Comparison of ENCODE assay signal across 2 cellular contexts in the genomic region with DNA sequence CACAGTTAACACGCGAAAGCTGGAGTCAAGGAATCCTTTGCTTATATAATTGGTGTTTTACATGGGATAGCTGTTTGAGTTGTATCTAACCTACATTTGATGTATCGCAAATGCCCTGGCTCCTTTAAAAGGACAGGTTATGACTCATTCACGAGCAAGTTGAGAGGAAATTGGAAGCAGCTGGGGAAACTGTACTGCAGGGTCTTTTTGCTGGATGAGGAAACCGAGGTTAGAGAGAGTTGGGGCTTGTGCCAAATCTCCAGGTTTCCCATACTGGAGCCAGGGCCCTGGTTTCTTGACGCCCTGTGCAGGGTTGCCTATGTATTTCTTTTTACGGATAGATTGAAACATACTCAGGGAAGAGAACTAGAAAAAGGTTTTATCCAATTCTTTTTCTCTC.
A peak's percentile ranks its signal among the peaks of the same experiment; 100 is the strongest.
TF ChIP-seq lines count a peak whose summit lies in the region.

No MANE protein-coding gene starts in this region.

TF ChIP-seq in IMR-90, 13 proteins besides CTCF, POLR2A, EP300 and RAD21:
- no peak for TF ChIP-seq RFX5 (IDR thresholded peaks at IDR 0.05; ENCODE audit: low read depth, low read length)
- no peak for TF ChIP-seq ELK1 (IDR thresholded peaks at IDR 0.05; ENCODE audit: borderline replicate concordance, low read depth, low read length)
- TF ChIP-seq MAZ (IDR thresholded peaks at IDR 0.05; ENCODE audit: borderline replicate concordance, low read depth, low read length), result no peak
- TF ChIP-seq, protein P1, sequence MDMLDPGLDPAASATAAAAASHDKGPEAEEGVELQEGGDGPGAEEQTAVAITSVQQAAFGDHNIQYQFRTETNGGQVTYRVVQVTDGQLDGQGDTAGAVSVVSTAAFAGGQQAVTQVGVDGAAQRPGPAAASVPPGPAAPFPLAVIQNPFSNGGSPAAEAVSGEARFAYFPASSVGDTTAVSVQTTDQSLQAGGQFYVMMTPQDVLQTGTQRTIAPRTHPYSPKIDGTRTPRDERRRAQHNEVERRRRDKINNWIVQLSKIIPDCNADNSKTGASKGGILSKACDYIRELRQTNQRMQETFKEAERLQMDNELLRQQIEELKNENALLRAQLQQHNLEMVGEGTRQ (IDR thresholded peaks at IDR 0.05; ENCODE audit: low read depth, low read length), result no peak
- no peak for TF ChIP-seq FOS (IDR thresholded peaks at IDR 0.05; ENCODE audit: low read depth, low read length)
- no peak for TF ChIP-seq BHLHE40 (IDR thresholded peaks at IDR 0.05; ENCODE audit: low read depth, low read length)
- no peak for TF ChIP-seq SMC3 (IDR thresholded peaks at IDR 0.05; ENCODE audit: low read depth, low read length)
- no peak for TF ChIP-seq NFE2L2 (IDR thresholded peaks at IDR 0.05; ENCODE audit: low read depth, low read length)
- TF ChIP-seq MXI1 (IDR thresholded peaks at IDR 0.05; ENCODE audit: borderline replicate concordance, low read depth, low read length), result no peak
- no peak for TF ChIP-seq MAFK (IDR thresholded peaks at IDR 0.05; ENCODE audit: low read depth, low read length)
- TF ChIP-seq RCOR1 (IDR thresholded peaks at IDR 0.05; ENCODE audit: insufficient replicate concordance, low read length), result no peak
- no peak for TF ChIP-seq CEBPB (IDR thresholded peaks at IDR 0.05; ENCODE audit: low read depth, low read length)

TF ChIP-seq in K562, 482 proteins besides CTCF, POLR2A, EP300 and RAD21:
- TF ChIP-seq POLR2AphosphoS5 (IDR thresholded peaks at IDR 0.05; ENCODE audit: control insufficient read depth, insufficient read depth, low read depth, low read length) (no peak), CCNT2 (IDR thresholded peaks at IDR 0.05; ENCODE audit: borderline replicate concordance, extremely low read depth, insufficient read length, low read depth, low read length) (no peak), COPS2 (conservative IDR thresholded peaks at IDR 0.05) (no peak), NFYB (IDR thresholded peaks at IDR 0.05; ENCODE audit: extremely low read depth, insufficient read length) (no peak), ELK1 (CRISPR knock-in tag; IDR thresholded peaks at IDR 0.05) (no peak), ATF3 (IDR thresholded peaks at IDR 0.05) (peak; percentile 41; the same call in 1 of the 2 replicates), ATF3 (CRISPR knock-in tag; conservative IDR thresholded peaks at IDR 0.05) (no peak), FOSL1 (tag; conservative IDR thresholded peaks at IDR 0.05) (peak; percentile 76), BRF1 (IDR thresholded peaks at IDR 0.05; ENCODE audit: borderline replicate concordance, extremely low read depth, insufficient read length) (no peak), ZNF324 (CRISPR knock-in tag; IDR thresholded peaks at IDR 0.05) (no peak), LEF1 (IDR thresholded peaks at IDR 0.05) (no peak), SMARCA4 (IDR thresholded peaks at IDR 0.05) (no peak)
